In genomic region chr4:118557298-118557851, GRCh38 we compare ENCODE assay signal across 11 cellular contexts.
DNase-seq lines count a peak whose midpoint lies in the region; ATAC-seq and TF ChIP-seq lines count a peak whose summit lies in the region.
"Had no signal": no experiment of that assay in that cellular context is flagged by ENCODE, and none has a peak within 500 bp of the region (broad histone marks: within the 10 kb centered on the region; RNA-seq: fewer than 3 reads in every experiment).

No MANE protein-coding gene starts in this region.

- H3K4me1 ChIP-seq in HCT116 (ENCODE audit: control insufficient read depth in 1 of 2, insufficient read depth in 2 of 2, low read length in 2 of 2) = peaks cover 0 to 3% of the 10 kb centered on the region in 2 experiments; a peak in 1 of 4 replicates
- no peaks in the 10 kb centered on the region for H3K4me1 ChIP-seq in testis

- no peak overlapping the region for H2AFZ ChIP-seq in HCT116 (ENCODE audit: low read depth, low read length, poor library complexity, severe bottlenecking)

- TF ChIP-seq CTCF in HCT116 (IDR thresholded peaks at IDR 0.05 in 2 of 3, conservative IDR thresholded peaks at IDR 0.05 in 1 of 3; ENCODE audit: borderline replicate concordance in 1 of 3, insufficient read depth in 1 of 3, low read depth in 2 of 3, low read length in 2 of 3) (no peak), choroid plexus epithelial cell (conservative IDR thresholded peaks at IDR 0.05; ENCODE audit: low read depth, low read length) (no peak), testis (IDR thresholded peaks at IDR 0.05) (no peak)

- H3K27ac ChIP-seq in HCT116 (ENCODE audit: low read depth, low read length) (no peak overlapping the region), testis (no peak overlapping the region)

- POLR2A ChIA-PET in HCT116 (lab: Charles Lee) = no interaction called here

- no peak overlapping the region for H3K9ac ChIP-seq in HCT116 (ENCODE audit: low read length)

- no TSS peak for BruUV-seq in HCT116 (replicated peaks; lab: Mats Ljungman, UMichigan)

- peaks cover 16% of the 10 kb centered on the region for H3K27me3 Mint-ChIP-seq in activated T-cell treated with anti-CD3 and anti-CD28 coated beads, Interleukin-2, amount 50 U/mL, for 24 hours

- H3K36me3 ChIP-seq in HCT116 (ENCODE audit: control insufficient read depth in 1 of 2, insufficient read depth in 2 of 2, low read length in 2 of 2) (no peaks in the 10 kb centered on the region), testis (ENCODE audit: low read depth, missing control alignments) (no peaks in the 10 kb centered on the region)

- H3K4me1 Mint-ChIP-seq in activated T-cell treated with anti-CD3 and anti-CD28 coated beads, Interleukin-2, amount 50 U/mL, for 24 hours (ENCODE audit: low read depth) = no peaks in the 10 kb centered on the region
- H3K4me1 Mint-ChIP-seq: naive B cell had no signal

- H3K27ac Mint-ChIP-seq in activated T-cell treated with anti-CD3 and anti-CD28 coated beads, Interleukin-2, amount 50 U/mL, for 24 hours = no peak overlapping the region
- H3K27ac Mint-ChIP-seq: activated CD4-positive, alpha-beta memory T cell treated with anti-CD3 and anti-CD28 coated beads for 36 hours; naive B cell had no signal

- RAD21 ChIA-PET in HCT116 (lab: Charles Lee; ENCODE audit: low non-redundant PET in 1 of 2, low total read pairs in 2 of 2, uncharacterized antibody in 2 of 2, unreplicated experiment in 2 of 2) = no interaction called here

- no peak; the same call in 1 of the 2 replicates for ATAC-seq in HCT116

- TF ChIP-seq RAD21 in HCT116 (IDR thresholded peaks at IDR 0.05; ENCODE audit: low read depth) = no peak

- no peaks in the 10 kb centered on the region for H3K79me2 ChIP-seq in HCT116 (ENCODE audit: insufficient read depth, low read length)

- H3K4me2 ChIP-seq in HCT116 (ENCODE audit: low read length) = 0 out of 2 replicates have a peak overlapping the region, but pooled peaks have one; percentile 7

- TF ChIP-seq POLR2A in HCT116 (IDR thresholded peaks at IDR 0.05; ENCODE audit: borderline replicate concordance, extremely low read depth, insufficient read depth, insufficient read length) (no peak), testis (IDR thresholded peaks at IDR 0.05) (no peak)

- H3K9me3 ChIP-seq in HCT116 (ENCODE audit: control insufficient read depth in 1 of 2, insufficient read depth in 1 of 2, low read depth in 1 of 2, low read length in 2 of 2) = no peaks in the 10 kb centered on the region
- H3K9me3 ChIP-seq in testis = no peaks in the 10 kb centered on the region

- CTCF ChIA-PET in HCT116 (lab: Charles Lee) = no interaction called here

- H3K27me3 ChIP-seq in HCT116 (ENCODE audit: insufficient read depth, low read length) (no peaks in the 10 kb centered on the region), testis (no peaks in the 10 kb centered on the region)

- no peaks in the 10 kb centered on the region for H4K20me1 ChIP-seq in HCT116 (ENCODE audit: insufficient read depth)

- no peaks in the 10 kb centered on the region for H3K9me3 Mint-ChIP-seq in activated T-cell treated with anti-CD3 and anti-CD28 coated beads, Interleukin-2, amount 50 U/mL, for 24 hours
- H3K9me3 Mint-ChIP-seq: activated CD4-positive, alpha-beta memory T cell treated with anti-CD3 and anti-CD28 coated beads for 36 hours; naive B cell had no signal

- intact Hi-C loops in HCT116 (cut with micrococcal nuclease) (no loop called here), testis (cut with DNase I; ENCODE audit: low total_unique reads) (no loop called here), posterior cingulate gyrus (cut with DNase I) (no loop called here)

- H3K4me3 ChIP-seq in HCT116 (replicated peaks in 1 of 2; ENCODE audit: low read depth in 1 of 2, low read length in 2 of 2) (no peak overlapping the region), choroid plexus epithelial cell (ENCODE audit: low read depth, low read length) (no peak overlapping the region), testis (no peak overlapping the region)

- 74 to 80% methylated on average over 8 of the region's 8 CpGs for WGBS in testis, 2 donors

- DNase-seq in A172 (ENCODE audit: low spot score) = peak; percentile 78
- DNase-seq in HCT116 (ENCODE audit: low read depth, low spot score) = peak; percentile 18
- peak; percentile 40 for DNase-seq in NCI-H345 treated with DMSO at 0.1 percent for 48 hours (lab: John Stamatoyannopoulos, UW; ENCODE audit: unreplicated experiment)
- DNase-seq in choroid plexus epithelial cell (ENCODE audit: low read depth) = peak; percentile 70
- DNase-seq in testis = no peak
- no peak for DNase-seq in activated T-cell treated with anti-CD3 and anti-CD28 coated beads, Interleukin-2, amount 50 U/mL, for 24 hours
- DNase-seq in posterior cingulate gyrus = no peak
- DNase-seq in stimulated activated CD4-positive, alpha-beta T cell treated with anti-CD3 and anti-CD28 coated beads, Interleukin-1b, Interleukin-23, amount 100 ng/mL, for 48 hours = no peak
- DNase-seq: activated CD4-positive, alpha-beta memory T cell treated with anti-CD3 and anti-CD28 coated beads for 36 hours; effector CD8-positive, alpha-beta T cell; naive B cell had no signal

- H3K4me3 Mint-ChIP-seq in activated T-cell treated with anti-CD3 and anti-CD28 coated beads, Interleukin-2, amount 50 U/mL, for 24 hours = no peak overlapping the region
- H3K4me3 Mint-ChIP-seq: activated CD4-positive, alpha-beta memory T cell treated with anti-CD3 and anti-CD28 coated beads for 36 hours; naive B cell had no signal

- no peaks in the 10 kb centered on the region for H3K36me3 Mint-ChIP-seq in activated T-cell treated with anti-CD3 and anti-CD28 coated beads, Interleukin-2, amount 50 U/mL, for 24 hours (ENCODE audit: low read depth)
- H3K36me3 Mint-ChIP-seq: activated CD4-positive, alpha-beta memory T cell treated with anti-CD3 and anti-CD28 coated beads for 36 hours; naive B cell had no signal

- no peaks in the 10 kb centered on the region for H3K9me2 ChIP-seq in HCT116 (ENCODE audit: insufficient read depth)

TF ChIP-seq in HCT116, 20 proteins besides CTCF, POLR2A, EP300 and RAD21:
- no peak for TF ChIP-seq FOSL1 (IDR thresholded peaks at IDR 0.05; ENCODE audit: low read depth)
- no peak for TF ChIP-seq EGR1 (IDR thresholded peaks at IDR 0.05; ENCODE audit: low read depth)
- TF ChIP-seq ATF3 (IDR thresholded peaks at IDR 0.05) = no peak
- no peak for TF ChIP-seq ELF1 (IDR thresholded peaks at IDR 0.05; ENCODE audit: borderline replicate concordance, low read depth)
- no peak for TF ChIP-seq SRF (IDR thresholded peaks at IDR 0.05; ENCODE audit: low read depth)
- TF ChIP-seq JUND (IDR thresholded peaks at IDR 0.05) = no peak
- no peak for TF ChIP-seq EZH2 (IDR thresholded peaks at IDR 0.05)
- TF ChIP-seq CEBPB (IDR thresholded peaks at IDR 0.05; ENCODE audit: low read depth) = no peak
- no peak for TF ChIP-seq CBX3 (IDR thresholded peaks at IDR 0.05; ENCODE audit: low read depth)

Comparison
In these comparisons a context has a peak if more than half of its experiments do, and no peak if none do; other contexts are left out.
1. DNase-seq: peak in A172 (single experiment), HCT116 (single experiment), NCI-H345 treated with DMSO at 0.1 percent for 48 hours (single experiment) and choroid plexus epithelial cell (single experiment); none in testis (single experiment), activated T-cell treated with anti-CD3 and anti-CD28 coated beads, Interleukin-2, amount 50 U/mL, for 24 hours (single experiment), posterior cingulate gyrus (0 of 10) and stimulated activated CD4-positive, alpha-beta T cell treated with anti-CD3 and anti-CD28 coated beads, Interleukin-1b, Interleukin-23, amount 100 ng/mL, for 48 hours (single experiment).